Comparison of ENCODE assay signal across 16 cellular contexts in genomic region chr15:65918936-65919335, GRCh38. TPM values are rescaled to one million over a fixed set of nuclear protein-coding genes. Genes with fewer than 3 reads are reported as not detected.
DNase-seq lines count a peak whose midpoint lies in the region; ATAC-seq and TF ChIP-seq lines count a peak whose summit lies in the region.
"Had no signal": no experiment of that assay in that cellular context is flagged by ENCODE, and none has a peak within 500 bp of the region (broad histone marks: within the 10 kb centered on the region; RNA-seq: fewer than 3 reads in every experiment).

No MANE protein-coding gene starts in this region.

- H3K27ac Mint-ChIP-seq in stimulated activated naive CD8-positive, alpha-beta T cell treated with anti-CD3 and anti-CD28 coated beads, Interleukin-15, amount 100 ng/mL, for 72 hours, result peak overlapping the region; percentile 61 to 85
- peak overlapping the region; percentile 92 for H3K27ac Mint-ChIP-seq in memory B cell

- H3K9me3 ChIP-seq in RWPE2 (ENCODE audit: severe bottlenecking) (no peaks in the 10 kb centered on the region), upper lobe of left lung (no peaks in the 10 kb centered on the region)
- H3K9me3 ChIP-seq: Peyer's patch, SJCRH30 had no signal

- TF ChIP-seq CTCF in RWPE2 (IDR thresholded peaks at IDR 0.05; ENCODE audit: poor library complexity, severe bottlenecking) (no peak), upper lobe of left lung (IDR thresholded peaks at IDR 0.05) (no peak)

- H3K9me3 Mint-ChIP-seq in stimulated activated naive CD8-positive, alpha-beta T cell treated with anti-CD3 and anti-CD28 coated beads, Interleukin-15, amount 100 ng/mL, for 72 hours, result no peaks in the 10 kb centered on the region
- no peaks in the 10 kb centered on the region for H3K9me3 Mint-ChIP-seq in memory B cell
- H3K9me3 Mint-ChIP-seq: CD4-positive, alpha-beta memory T cell had no signal

- H3K4me1 ChIP-seq in RWPE2 (ENCODE audit: insufficient read depth, poor library complexity, severe bottlenecking), result no peaks in the 10 kb centered on the region
- peaks cover 0 to 11% (median 6%) of the 10 kb centered on the region in 4 donors for H3K4me1 ChIP-seq in upper lobe of left lung
- H3K4me1 ChIP-seq: Peyer's patch, SJCRH30 had no signal

- H3K27me3 ChIP-seq in RWPE2 (ENCODE audit: insufficient read depth, poor library complexity, severe bottlenecking) (no peaks in the 10 kb centered on the region), upper lobe of left lung (no peaks in the 10 kb centered on the region)
- H3K27me3 ChIP-seq: Peyer's patch, SJCRH30 had no signal

- H3K27me3 Mint-ChIP-seq in stimulated activated naive CD8-positive, alpha-beta T cell treated with anti-CD3 and anti-CD28 coated beads, Interleukin-15, amount 100 ng/mL, for 72 hours, result no peaks in the 10 kb centered on the region
- no peaks in the 10 kb centered on the region for H3K27me3 Mint-ChIP-seq in memory B cell
- H3K27me3 Mint-ChIP-seq: CD4-positive, alpha-beta memory T cell had no signal

- H3K36me3 ChIP-seq in RWPE2 (ENCODE audit: low read depth) (no peaks in the 10 kb centered on the region), upper lobe of left lung (peaks cover 0 to 16% (median 6%) of the 10 kb centered on the region in 4 donors)
- H3K36me3 ChIP-seq: Peyer's patch, SJCRH30 had no signal

- H3K4me1 Mint-ChIP-seq in stimulated activated naive CD8-positive, alpha-beta T cell treated with anti-CD3 and anti-CD28 coated beads, Interleukin-15, amount 100 ng/mL, for 72 hours, result peaks cover 52% of the 10 kb centered on the region
- peaks cover 68% of the 10 kb centered on the region for H3K4me1 Mint-ChIP-seq in memory B cell

- no peak overlapping the region for H3K4me3 ChIP-seq in RWPE2 (ENCODE audit: severe bottlenecking)
- H3K4me3 ChIP-seq in upper lobe of left lung, result no peak overlapping the region
- H3K4me3 ChIP-seq: Peyer's patch, SJCRH30 had no signal

- DNase-seq in stimulated activated naive CD8-positive, alpha-beta T cell treated with anti-CD3 and anti-CD28 coated beads, Interleukin-15, amount 100 ng/mL, for 72 hours, result no peak
- DNase-seq in stimulated activated naive CD8-positive, alpha-beta T cell treated with anti-CD3 and anti-CD28 coated beads, Interleukin-15, Interleukin-2, amounts not matched to agents 100 U/mL and 50 U/mL, for 24 hours, result no peak
- DNase-seq in RWPE2 (ENCODE audit: low spot score) (peak; percentile 38), memory B cell (ENCODE audit: low spot score in 2 of 2) (no peak), kidney glomerular epithelial cell (lab: John Stamatoyannopoulos, UW) (no peak), activated gamma-delta T cell (lab: John Stamatoyannopoulos, UW) (no peak), upper lobe of left lung (no peak)
- DNase-seq: CD4-positive, alpha-beta memory T cell; DMS153; Kasumi-1; NCI-H1417; NCI-H187; NCI-H446; NCI-H526; Peyer's patch; SJCRH30 had no signal

- H3K27ac ChIP-seq in RWPE2 (ENCODE audit: poor library complexity, severe bottlenecking), result no peak overlapping the region
- H3K27ac ChIP-seq in upper lobe of left lung, result no peak overlapping the region
- H3K27ac ChIP-seq: Peyer's patch, SJCRH30 had no signal

- H3K36me3 Mint-ChIP-seq in memory B cell, result no peaks in the 10 kb centered on the region
- H3K36me3 Mint-ChIP-seq: CD4-positive, alpha-beta memory T cell had no signal

- TF ChIP-seq EP300 in upper lobe of left lung (IDR thresholded peaks at IDR 0.05), result no peak

- no peak for ATAC-seq in stimulated activated naive CD8-positive, alpha-beta T cell treated with anti-CD3 and anti-CD28 coated beads, Interleukin-15, amount 100 ng/mL, for 72 hours
- ATAC-seq in stimulated activated naive CD8-positive, alpha-beta T cell treated with anti-CD3 and anti-CD28 coated beads, Interleukin-15, Interleukin-2, amounts not matched to agents 100 U/mL and 50 U/mL, for 24 hours, result no peak
- no peak for ATAC-seq in RWPE2 (ENCODE audit: low read depth)
- ATAC-seq in memory B cell (ENCODE audit: low read depth), result no peak
- ATAC-seq in upper lobe of left lung (ENCODE audit: low FRiP score in 2 of 2), result no peak

- WGBS in upper lobe of left lung, 2 donors, result 92 to 94% methylated on average over 5 of the region's 5 CpGs

- no peak overlapping the region for H3K4me3 Mint-ChIP-seq in stimulated activated naive CD8-positive, alpha-beta T cell treated with anti-CD3 and anti-CD28 coated beads, Interleukin-15, amount 100 ng/mL, for 72 hours
- H3K4me3 Mint-ChIP-seq in memory B cell, result no peak overlapping the region
- H3K4me3 Mint-ChIP-seq: CD4-positive, alpha-beta memory T cell had no signal

- TF ChIP-seq POLR2A in upper lobe of left lung (IDR thresholded peaks at IDR 0.05), result no peak

RNA-seq across cellular contexts. Expression of gene RAB11A, which starts 49.6 kb away (rescaled TPM):
- total RNA-seq in upper lobe of left lung, result 100 to 1,000 TPM in 5 of 6 donors, 10 to 100 TPM in 1; 15.7 to 205 (median 144) TPM
